ENCODE assay signal across 8 cellular contexts in genomic region chr3:10248984-10249748, GRCh38. TPM values are rescaled to one million over a fixed set of nuclear protein-coding genes. Genes with fewer than 3 reads are reported as not detected.
DNase-seq lines count a peak whose midpoint lies in the region; ATAC-seq and TF ChIP-seq lines count a peak whose summit lies in the region.

No MANE protein-coding gene starts in this region.

- peak overlapping the region; percentile 96 for H3K4me2 ChIP-seq in Loucy (ENCODE audit: low read depth, low read length, poor library complexity, severe bottlenecking)

- peak overlapping the region; percentile 81 for H2AFZ ChIP-seq in Loucy (ENCODE audit: low read length)

- peak overlapping the region; percentile 88 to 97 (median 95) for H3K27ac Mint-ChIP-seq in naive thymus-derived CD4-positive, alpha-beta T cell

- peak; percentile 66 for DNase-seq in GM10248 (ENCODE audit: extremely low spot score)
- DNase-seq in activated CD8-positive, alpha-beta memory T cell treated with anti-CD3 and anti-CD28 coated beads, Interleukin-2, amount 50 U/mL, for 4 hours = peak; percentile 57
- no peak for DNase-seq in epithelial cell of prostate (ENCODE audit: low read depth, low spot score)
- peak in 8 of 9 donors; percentile 24 to 80 (median 32) for DNase-seq in naive thymus-derived CD4-positive, alpha-beta T cell

- POLR2A ChIA-PET in GM10248 (lab: Yijun Ruan, JAX) = interaction anchor here (0.7 kb wide), 1 partner anchor 13 kb away, joined by 4 read pairs; no protein-coding TSS in a partner anchor
- POLR2A ChIA-PET in naive thymus-derived CD4-positive, alpha-beta T cell (lab: Charles Lee) = interaction anchor here (0.5 to 6.0 kb wide), 8 partner anchors 10 to 457 kb away, joined by 3 to 71 read pairs (median 4); partner anchors contain the start of genes ARPC4, TADA3 and VHL

- H4K20me1 ChIP-seq in Loucy (ENCODE audit: insufficient read depth, low read length, poor library complexity, severe bottlenecking) = peaks cover 40% of the 10 kb centered on the region

- H3K4me1 ChIP-seq in Loucy (ENCODE audit: insufficient read depth, low read length, poor library complexity, severe bottlenecking) (peaks cover 40% of the 10 kb centered on the region), subcutaneous abdominal adipose tissue (ENCODE audit: control insufficient read depth in 5 of 5, insufficient read depth in 5 of 5, low read length in 5 of 5) (peaks cover 10 to 35% (median 34%) of the 10 kb centered on the region in 5 donors)
- H3K4me1 ChIP-seq in naive thymus-derived CD4-positive, alpha-beta T cell (ENCODE audit: control insufficient read depth in 2 of 2, insufficient read depth in 2 of 2, low read length in 2 of 2) = peaks cover 34 to 36% of the 10 kb centered on the region in 2 donors

- no peaks in the 10 kb centered on the region for H3F3A ChIP-seq in Loucy (ENCODE audit: low read depth)

- H3K4me3 ChIP-seq in Loucy (ENCODE audit: low read length, poor library complexity, severe bottlenecking) (peak overlapping the region; percentile 99), subcutaneous abdominal adipose tissue (ENCODE audit: low read depth in 1 of 5, low read length in 5 of 5) (peak overlapping the region; percentile 80 to 94 (median 88))
- H3K4me3 ChIP-seq in naive thymus-derived CD4-positive, alpha-beta T cell (ENCODE audit: low read length) = peak overlapping the region; percentile 99

- no peaks in the 10 kb centered on the region for H3K9me3 ChIP-seq in Loucy (ENCODE audit: insufficient read depth, low read depth, low read length)
- H3K9me3 ChIP-seq in naive thymus-derived CD4-positive, alpha-beta T cell (ENCODE audit: control insufficient read depth in 2 of 3, low read length in 3 of 3) = peaks cover 0 to 9% (median 7%) of the 10 kb centered on the region in 3 experiments
- peaks cover 0 to 12% (median 10%) of the 10 kb centered on the region in 5 donors for H3K9me3 ChIP-seq in subcutaneous abdominal adipose tissue (ENCODE audit: control insufficient read depth in 5 of 5, low read length in 5 of 5)

- no peaks in the 10 kb centered on the region for H3K9me2 ChIP-seq in Loucy (replicated peaks; ENCODE audit: low read depth, low read length)

- TF ChIP-seq CTCF in GM10248 (IDR thresholded peaks at IDR 0.05; ENCODE audit: control extremely low read depth, extremely low read depth, low read depth, missing control alignments) = no peak
- no peak for TF ChIP-seq CTCF in Loucy (conservative IDR thresholded peaks at IDR 0.05; ENCODE audit: low read length)

- H3K27me3 ChIP-seq in Loucy (ENCODE audit: insufficient read depth, low read length, poor library complexity, severe bottlenecking) (no peaks in the 10 kb centered on the region), subcutaneous abdominal adipose tissue (ENCODE audit: control insufficient read depth in 5 of 5, insufficient read depth in 4 of 5, low read length in 5 of 5) (no peaks in the 10 kb centered on the region)
- H3K27me3 ChIP-seq in naive thymus-derived CD4-positive, alpha-beta T cell (ENCODE audit: control insufficient read depth in 2 of 2, insufficient read depth in 2 of 2, low read length in 2 of 2) = no peaks in the 10 kb centered on the region

- peak; percentile 10 for ATAC-seq in naive thymus-derived CD4-positive, alpha-beta T cell
- no peak for ATAC-seq in HG03045 (IDR thresholded peaks at IDR 0.05; ENCODE audit: unreplicated experiment)
- no peak for ATAC-seq in HG02970 (IDR thresholded peaks at IDR 0.05; ENCODE audit: low FRiP score, unreplicated experiment)

- peaks cover 0 to 19% (median 12%) of the 10 kb centered on the region in 11 donors for H3K9me3 Mint-ChIP-seq in naive thymus-derived CD4-positive, alpha-beta T cell

- H3K9ac ChIP-seq in Loucy (ENCODE audit: low read depth, low read length, poor library complexity, severe bottlenecking) = peak overlapping the region; percentile 97
- peak overlapping the region; percentile 74 to 96 (median 93) for H3K9ac ChIP-seq in subcutaneous abdominal adipose tissue (ENCODE audit: low read length in 5 of 5)

- peak overlapping the region; percentile 96 to 100 (median 99) for H3K4me3 Mint-ChIP-seq in naive thymus-derived CD4-positive, alpha-beta T cell

- H3K4me1 Mint-ChIP-seq in naive thymus-derived CD4-positive, alpha-beta T cell = peaks cover 47 to 63% (median 52%) of the 10 kb centered on the region in 7 donors

- CTCF ChIA-PET in GM10248 (lab: Yijun Ruan, JAX) = interaction anchor here (1.3 to 1.8 kb wide), 2 partner anchors 13 to 223 kb away, joined by 3 to 6 read pairs; partner anchors contain the start of gene FANCD2
- CTCF ChIA-PET in naive thymus-derived CD4-positive, alpha-beta T cell (lab: Charles Lee) = interaction anchor here (0.6 kb wide), 1 partner anchor 50 kb away, joined by 4 read pairs; no protein-coding TSS in a partner anchor

- no peaks in the 10 kb centered on the region for H3K36me3 ChIP-seq in Loucy (ENCODE audit: insufficient read depth, low read length)
- peaks cover 0 to 29% (median 4%) of the 10 kb centered on the region in 3 experiments for H3K36me3 ChIP-seq in naive thymus-derived CD4-positive, alpha-beta T cell (ENCODE audit: control insufficient read depth in 2 of 3, insufficient read depth in 3 of 3, low read length in 3 of 3)
- peaks cover 8 to 21% (median 10%) of the 10 kb centered on the region in 5 donors for H3K36me3 ChIP-seq in subcutaneous abdominal adipose tissue (ENCODE audit: control insufficient read depth in 5 of 5, insufficient read depth in 5 of 5, low read length in 5 of 5)

- intact Hi-C loops in naive thymus-derived CD4-positive, alpha-beta T cell (cut with micrococcal nuclease) = loop anchor here (1.0 to 2.0 kb wide), 20 partner anchors 14 to 852 kb away; partner anchors contain the start of genes BRK1 (in 2 of the 2), BRPF1 (in 2 of the 2), SEC13 (in 2 of the 2) and SETD5 (in 2 of the 2)

- H3K27me3 Mint-ChIP-seq in naive thymus-derived CD4-positive, alpha-beta T cell = no peaks in the 10 kb centered on the region

- peak overlapping the region; percentile 54 for H3K27ac ChIP-seq in epithelial cell of prostate
- H3K27ac ChIP-seq in naive thymus-derived CD4-positive, alpha-beta T cell (ENCODE audit: low read depth, low read length) = peak overlapping the region; percentile 80
- H3K27ac ChIP-seq in subcutaneous abdominal adipose tissue (ENCODE audit: low read depth, low read length) = peak overlapping the region; percentile 72

- H3K79me2 ChIP-seq in Loucy (ENCODE audit: insufficient read depth, low read length) = peaks cover 56% of the 10 kb centered on the region

- peaks cover 13 to 74% (median 23%) of the 10 kb centered on the region in 5 donors for H3K36me3 Mint-ChIP-seq in naive thymus-derived CD4-positive, alpha-beta T cell

RNA-seq across cellular contexts. Expression of gene TATDN2, which starts 0.9 kb away (rescaled TPM):
- total RNA-seq in naive thymus-derived CD4-positive, alpha-beta T cell = 10 to 100 TPM; 52.9 to 88.8 (median 71.6) TPM
- 10 to 100 TPM; 12.9 to 26.8 TPM for polyA plus RNA-seq in naive thymus-derived CD4-positive, alpha-beta T cell

RNA-seq across cellular contexts. Expression of gene GHRL, which starts 43.6 kb away (rescaled TPM):
- total RNA-seq in naive thymus-derived CD4-positive, alpha-beta T cell = 1 to 10 TPM in 4 of 5 experiments, under 1 TPM in 1; 0.35 to 3.8 (median 1.3) TPM
- under 1 TPM; 0.67 to 0.69 TPM for polyA plus RNA-seq in naive thymus-derived CD4-positive, alpha-beta T cell
